Comparison of ENCODE assay signal across 19 cellular contexts in the genomic region with DNA sequence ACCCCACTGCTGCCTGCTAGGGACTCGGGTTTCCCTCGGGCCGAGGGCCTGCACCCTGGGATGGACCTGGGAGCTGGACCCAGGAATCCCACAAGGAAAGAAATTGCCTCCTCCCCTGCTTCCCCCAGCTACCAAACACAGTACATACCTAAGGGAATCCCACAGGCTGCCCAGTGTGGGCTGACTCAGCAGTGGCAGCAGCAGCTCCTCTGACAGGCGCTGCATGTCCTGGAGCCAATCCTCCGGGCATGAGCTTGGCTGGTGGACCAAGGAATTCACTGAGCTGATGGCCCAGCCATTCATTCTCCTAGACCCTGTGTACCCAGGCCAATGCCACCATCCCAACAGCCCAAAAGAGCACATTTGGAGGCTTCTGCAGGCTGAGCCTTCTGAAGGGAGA. TPM values are rescaled to one million over a fixed set of nuclear protein-coding genes. Genes with fewer than 3 reads are reported as not detected.
"Had no signal": no experiment of that assay in that cellular context is flagged by ENCODE, and none has a peak within 500 bp of the region (broad histone marks: within the 10 kb centered on the region; RNA-seq: fewer than 3 reads in every experiment).

No MANE protein-coding gene starts in this region.

- H3K4me1 ChIP-seq: breast epithelium, left ventricle myocardium inferior, tibial artery had no signal

- H3K27ac ChIP-seq: breast epithelium, left ventricle myocardium inferior, tibial artery, WERI-Rb-1 had no signal

- H3K27me3 ChIP-seq: breast epithelium, tibial artery had no signal

- H3K4me3 ChIP-seq: breast epithelium, left ventricle myocardium inferior, tibial artery had no signal

- DNase-seq: activated CD4-positive, alpha-beta T cell treated with anti-CD3 and anti-CD28 coated beads for 1 hour; activated CD8-positive, alpha-beta memory T cell treated with anti-CD3 and anti-CD28 coated beads for 24 hours; activated CD8-positive, alpha-beta memory T cell treated with anti-CD3 and anti-CD28 coated beads, Interleukin-2, amount 50 U/mL, for 48 hours; activated gamma-delta T cell; activated T-cell treated with anti-CD3 and anti-CD28 coated beads, Interleukin-2, amount 50 U/mL, for 72 hours; anterior cingulate cortex; cortex of kidney; effector CD4-positive, alpha-beta T cell; left ventricle myocardium inferior; mammary epithelial cell; stimulated activated CD4-positive, alpha-beta T cell treated with anti-CD3 and anti-CD28 coated beads, Interleukin-2, amount 100 ng/mL, for 24 hours; stimulated activated naive CD8-positive, alpha-beta T cell treated with anti-CD3 and anti-CD28 coated beads, Interleukin-15, Interleukin-2, amounts not matched to agents 100 U/mL and 50 U/mL, for 24 hours; substantia nigra; T-helper 2 cell; tibial artery; WERI-Rb-1 had no signal

- H3K9me3 ChIP-seq: breast epithelium, left ventricle myocardium inferior, tibial artery had no signal

- FAIRE-seq: frontal cortex, urothelium cell line had no signal

- ATAC-seq: activated T-cell treated with anti-CD3 and anti-CD28 coated beads, Interleukin-2, amount 50 U/mL, for 72 hours; stimulated activated naive CD8-positive, alpha-beta T cell treated with anti-CD3 and anti-CD28 coated beads, Interleukin-15, Interleukin-2, amounts not matched to agents 100 U/mL and 50 U/mL, for 24 hours had no signal

RNA-seq across cellular contexts. Expression of a gene that starts 9.5 kb away (rescaled TPM):
- total RNA-seq: frontal cortex, mammary epithelial cell had no signal
- polyA plus RNA-seq: mammary epithelial cell had no signal
